ENCODE assay signal across 17 cellular contexts in genomic region chr1:5947071-5947821, GRCh38. TPM values are rescaled to one million over a fixed set of nuclear protein-coding genes. Genes with fewer than 3 reads are reported as not detected.
DNase-seq lines count a peak whose midpoint lies in the region; ATAC-seq and TF ChIP-seq lines count a peak whose summit lies in the region.
"Had no signal": no experiment of that assay in that cellular context is flagged by ENCODE, and none has a peak within 500 bp of the region (broad histone marks: within the 10 kb centered on the region; RNA-seq: fewer than 3 reads in every experiment).

No MANE protein-coding gene starts in this region.

- peaks cover 0 to 3% of the 10 kb centered on the region in 2 donors for H3K4me1 ChIP-seq in right atrium auricular region
- H3K4me1 ChIP-seq in heart left ventricle, result peaks cover 0 to 11% (median 0%) of the 10 kb centered on the region in 12 donors
- no peaks in the 10 kb centered on the region for H3K4me1 ChIP-seq in tibial artery
- no peaks in the 10 kb centered on the region for H3K4me1 ChIP-seq in HAP-1

- H3K36me3 ChIP-seq in right atrium auricular region, result peaks cover 23% of the 10 kb centered on the region
- peaks cover 0 to 54% (median 25%) of the 10 kb centered on the region in 9 donors for H3K36me3 ChIP-seq in heart left ventricle
- peaks cover 17 to 74% (median 50%) of the 10 kb centered on the region in 3 donors for H3K36me3 ChIP-seq in tibial artery
- no peaks in the 10 kb centered on the region for H3K36me3 ChIP-seq in HAP-1 (replicated peaks)

- in situ Hi-C loops in G401 (cut with HindIII; ENCODE audit: low sequenced_read_pairs), result no loop called here
- in situ Hi-C loops in HAP-1 (cut with MboI; ENCODE audit: low sequenced_read_pairs), result no loop called here

- H3K4me3 ChIP-seq in right atrium auricular region (no peak overlapping the region), heart left ventricle (no peak overlapping the region), tibial artery (no peak overlapping the region), HAP-1 (no peak overlapping the region)

- TF ChIP-seq CTCF in right atrium auricular region (IDR thresholded peaks at IDR 0.05), result no peak
- no peak for TF ChIP-seq CTCF in heart left ventricle (IDR thresholded peaks at IDR 0.05)
- no peak for TF ChIP-seq CTCF in tibial artery (IDR thresholded peaks at IDR 0.05)

- H3K9me3 ChIP-seq in right atrium auricular region, result no peaks in the 10 kb centered on the region
- H3K9me3 ChIP-seq in heart left ventricle, result no peaks in the 10 kb centered on the region
- H3K9me3 ChIP-seq in tibial artery, result no peaks in the 10 kb centered on the region
- no peaks in the 10 kb centered on the region for H3K9me3 ChIP-seq in HAP-1

- intact Hi-C loops in heart left ventricle (cut with DNase I) (no loop called here), tibial artery (cut with DNase I; ENCODE audit: low total_unique reads) (no loop called here)

- DNase-seq in right atrium auricular region (ENCODE audit: low spot score), result peak; percentile 18
- no peak for DNase-seq in heart left ventricle
- peak; percentile 41 for DNase-seq in islet precursor cell
- DNase-seq in tibial artery, result peak; percentile 8 to 32
- no peak for DNase-seq in GDM1 (lab: John Stamatoyannopoulos, UW)
- DNase-seq in G401 (ENCODE audit: low spot score), result no peak
- no peak for DNase-seq in HAP-1 (ENCODE audit: low spot score in 2 of 2)
- DNase-seq: CD4-positive, CD25-positive, alpha-beta regulatory T cell; EL; Kasumi-1; NCI-H1048; NCI-H1417 treated with DMSO at 0.1 percent for 48 hours; NCI-H187; NCI-H510A; NCI-H748 treated with DMSO at 0.1 percent for 48 hours had no signal

- H3K27me3 ChIP-seq in right atrium auricular region (no peaks in the 10 kb centered on the region), heart left ventricle (no peaks in the 10 kb centered on the region), tibial artery (no peaks in the 10 kb centered on the region), HAP-1 (ENCODE audit: low read depth) (no peaks in the 10 kb centered on the region)

- H3K27ac ChIP-seq in right atrium auricular region, result no peak overlapping the region
- no peak overlapping the region for H3K27ac ChIP-seq in heart left ventricle
- no peak overlapping the region for H3K27ac ChIP-seq in tibial artery
- H3K27ac ChIP-seq: RWPE1 had no signal

- no peak for TF ChIP-seq POLR2A in heart left ventricle (IDR thresholded peaks at IDR 0.05)

- 92 to 97% (median 96%) methylated on average over 14 to 22 of the region's 22 CpGs for WGBS in heart left ventricle, 4 donors

- ATAC-seq in heart left ventricle, result no peak
- ATAC-seq: SK-N-SH treated with all-trans-retinoic acid at 6 μM for 48 hours had no signal

RNA-seq across cellular contexts. Expression of gene NPHP4, which starts 45.0 kb away (rescaled TPM):
- total RNA-seq in right atrium auricular region (1 to 10 TPM; 3.0 to 4.3 TPM), heart left ventricle (1 to 10 TPM; 2.5 to 6.3 (median 3.6) TPM)
- 1 to 10 TPM; 2.1 to 3.1 TPM for polyA plus RNA-seq in heart left ventricle
- total RNA-seq in G401 (2014; rRNA removed; shearing (Covaris generic)), result 7.6 and 9.8 TPM in 2 replicates

Comparison
In these comparisons a context has a peak if more than half of its experiments do, and no peak if none do; other contexts are left out.
1. DNase-seq: peak in right atrium auricular region (single experiment), islet precursor cell (single experiment) and tibial artery (2 of 2); none in heart left ventricle (0 of 5), GDM1 (single experiment), G401 (single experiment) and HAP-1 (0 of 2).